Comparison of ENCODE assay signal across 8 cellular contexts in genomic region chr11:34356918-34357645, GRCh38. TPM values are rescaled to one million over a fixed set of nuclear protein-coding genes. Genes with fewer than 3 reads are reported as not detected.
DNase-seq lines count a peak whose midpoint lies in the region; ATAC-seq and TF ChIP-seq lines count a peak whose summit lies in the region.

No MANE protein-coding gene starts in this region.

- intact Hi-C loops in activated B cell treated with CpG ODN at 0.5 μM for 24 hours (cut with micrococcal nuclease), result loop anchor here (5.0 kb wide), 1 partner anchor 1035 kb away; no protein-coding TSS in a partner anchor

- H2AFZ ChIP-seq in Karpas-422 (ENCODE audit: low read length), result no peak overlapping the region

- peaks cover 37% of the 10 kb centered on the region for H3K36me3 Mint-ChIP-seq in activated B cell treated with CpG ODN at 0.5 μM for 24 hours (ENCODE audit: low read depth)
- peaks cover 15% of the 10 kb centered on the region for H3K36me3 Mint-ChIP-seq in central memory CD8-positive, alpha-beta T cell (ENCODE audit: insufficient read depth)

- no peaks in the 10 kb centered on the region for H3K27me3 ChIP-seq in Karpas-422 (ENCODE audit: low read length)
- H3K27me3 ChIP-seq in kidney epithelial cell (ENCODE audit: control insufficient read depth, insufficient read depth, low read length), result no peaks in the 10 kb centered on the region

- peaks cover 12% of the 10 kb centered on the region for H3K27me3 Mint-ChIP-seq in activated B cell treated with CpG ODN at 0.5 μM for 24 hours
- H3K27me3 Mint-ChIP-seq in central memory CD8-positive, alpha-beta T cell, result peaks cover 70% of the 10 kb centered on the region

- H3K9me3 Mint-ChIP-seq in activated B cell treated with CpG ODN at 0.5 μM for 24 hours, result no peaks in the 10 kb centered on the region
- H3K9me3 Mint-ChIP-seq in central memory CD8-positive, alpha-beta T cell, result no peaks in the 10 kb centered on the region

- TF ChIP-seq CTCF in AG09319 (IDR thresholded peaks at IDR 0.05; ENCODE audit: low read depth, low read length), result peak; percentile 14
- TF ChIP-seq CTCF in activated B cell treated with CpG ODN at 0.5 μM for 24 hours (IDR thresholded peaks at IDR 0.05), result no peak
- TF ChIP-seq CTCF in kidney epithelial cell (IDR thresholded peaks at IDR 0.05; ENCODE audit: insufficient read depth, low read length, poor library complexity, severe bottlenecking), result no peak

- CTCF ChIA-PET in activated B cell treated with CpG ODN at 0.5 μM for 24 hours (lab: Charles Lee), result interaction anchor here (0.8 to 5.1 kb wide), 14 partner anchors 44 to 500 kb away, joined by 3 to 100 read pairs (median 4); no protein-coding TSS in a partner anchor

- POLR2A ChIA-PET in activated B cell treated with CpG ODN at 0.5 μM for 24 hours (lab: Charles Lee), result interaction anchor here (0.7 to 6.8 kb wide), 36 partner anchors 10 to 360 kb away, joined by 3 to 123 read pairs (median 4); partner anchors contain the start of genes CAPRIN1, CAT and NAT10

- peaks cover 15% of the 10 kb centered on the region; the same call in 1 of the 2 replicates for H4K20me1 ChIP-seq in Karpas-422 (ENCODE audit: insufficient read depth, low read depth, low read length)

- DNase-seq in AG09319 (ENCODE audit: extremely low read depth, low read depth) (no peak), Karpas-422 (no peak), activated B cell treated with CpG ODN at 0.5 μM for 24 hours (peak; percentile 48), kidney epithelial cell (ENCODE audit: low read depth) (no peak)
- DNase-seq in central memory CD8-positive, alpha-beta T cell (ENCODE audit: low spot score in 2 of 2), result peak; percentile 30 to 44
- peak; percentile 60 for DNase-seq in stimulated activated CD4-positive, alpha-beta T cell treated with anti-CD3 and anti-CD28 coated beads, Interleukin-15, amount 100 ng/mL, for 24 hours

- ATAC-seq in GM19035 (IDR thresholded peaks at IDR 0.05; ENCODE audit: unreplicated experiment) (peak; percentile 29), activated B cell treated with CpG ODN at 0.5 μM for 24 hours (ENCODE audit: low read depth) (no peak), GM19452 (IDR thresholded peaks at IDR 0.05; ENCODE audit: unreplicated experiment) (no peak)
- peak; percentile 42 for ATAC-seq in central memory CD8-positive, alpha-beta T cell (replicated peaks; ENCODE audit: extremely low read depth, poor library complexity, severe bottlenecking)

- no peak overlapping the region for H3K27ac ChIP-seq in Karpas-422 (ENCODE audit: low read length)

- H3K4me3 ChIP-seq in Karpas-422 (ENCODE audit: low read length) (no peak overlapping the region), kidney epithelial cell (ENCODE audit: low read depth, low read length) (peak overlapping the region; percentile 75)

- H3K4me2 ChIP-seq in Karpas-422 (ENCODE audit: low read depth, low read length, poor library complexity, severe bottlenecking), result peak overlapping the region; percentile 39

- no peak overlapping the region for H3K9ac ChIP-seq in Karpas-422 (ENCODE audit: low read length)

- peaks cover 44% of the 10 kb centered on the region for H3K4me1 Mint-ChIP-seq in activated B cell treated with CpG ODN at 0.5 μM for 24 hours
- peaks cover 23% of the 10 kb centered on the region for H3K4me1 Mint-ChIP-seq in central memory CD8-positive, alpha-beta T cell

- peak overlapping the region; percentile 77 for H3K27ac Mint-ChIP-seq in activated B cell treated with CpG ODN at 0.5 μM for 24 hours
- H3K27ac Mint-ChIP-seq in central memory CD8-positive, alpha-beta T cell (ENCODE audit: low read depth), result no peak overlapping the region

- H3K9me3 ChIP-seq in Karpas-422 (ENCODE audit: low read length), result no peaks in the 10 kb centered on the region

- peak overlapping the region; percentile 88 for H3K4me3 Mint-ChIP-seq in activated B cell treated with CpG ODN at 0.5 μM for 24 hours
- H3K4me3 Mint-ChIP-seq in central memory CD8-positive, alpha-beta T cell, result peak overlapping the region; percentile 84

- H3K36me3 ChIP-seq in Karpas-422 (ENCODE audit: insufficient read depth, low read length), result no peaks in the 10 kb centered on the region
- H3K36me3 ChIP-seq in kidney epithelial cell (ENCODE audit: control insufficient read depth, insufficient read depth, low read length), result no peaks in the 10 kb centered on the region

- H3K9me2 ChIP-seq in Karpas-422 (replicated peaks; ENCODE audit: insufficient read depth, low read length), result no peaks in the 10 kb centered on the region

- no peaks in the 10 kb centered on the region for H3K79me2 ChIP-seq in Karpas-422 (ENCODE audit: low read length)

- peaks cover 15% of the 10 kb centered on the region for H3K4me1 ChIP-seq in Karpas-422 (ENCODE audit: low read length)

RNA-seq across cellular contexts. Expression of gene ABTB2, which starts 0.7 kb away (rescaled TPM):
- not detected in 2 replicates for total RNA-seq in Karpas-422 (2014; rRNA removed; shearing (Covaris generic); ENCODE audit: low replicate concordance)
- 68.6 and 73.0 TPM in 2 replicates for total RNA-seq in activated B cell treated with CpG ODN at 0.5 μM for 24 hours
- 26.8 and 27.7 TPM in 2 replicates for total RNA-seq in kidney epithelial cell

Comparison
In these comparisons a context has a peak if more than half of its experiments do, and no peak if none do; other contexts are left out.
1. DNase-seq: peak in activated B cell treated with CpG ODN at 0.5 μM for 24 hours (single experiment), central memory CD8-positive, alpha-beta T cell (2 of 2) and stimulated activated CD4-positive, alpha-beta T cell treated with anti-CD3 and anti-CD28 coated beads, Interleukin-15, amount 100 ng/mL, for 24 hours (single experiment); none in AG09319 (single experiment), Karpas-422 (single experiment) and kidney epithelial cell (single experiment).
2. ATAC-seq: peak in GM19035 (single experiment) and central memory CD8-positive, alpha-beta T cell (single experiment); none in activated B cell treated with CpG ODN at 0.5 μM for 24 hours (single experiment) and GM19452 (single experiment).
3. RNA of gene ABTB2, which starts 0.7 kb away (total RNA-seq): 68.6 to 73.0 TPM in activated B cell treated with CpG ODN at 0.5 μM for 24 hours and 26.8 to 27.7 TPM in kidney epithelial cell; not detected in Karpas-422; every median in the first group is over 10 times any median in the second.